ENCODE assay signal across 7 cellular contexts in the genomic region with DNA sequence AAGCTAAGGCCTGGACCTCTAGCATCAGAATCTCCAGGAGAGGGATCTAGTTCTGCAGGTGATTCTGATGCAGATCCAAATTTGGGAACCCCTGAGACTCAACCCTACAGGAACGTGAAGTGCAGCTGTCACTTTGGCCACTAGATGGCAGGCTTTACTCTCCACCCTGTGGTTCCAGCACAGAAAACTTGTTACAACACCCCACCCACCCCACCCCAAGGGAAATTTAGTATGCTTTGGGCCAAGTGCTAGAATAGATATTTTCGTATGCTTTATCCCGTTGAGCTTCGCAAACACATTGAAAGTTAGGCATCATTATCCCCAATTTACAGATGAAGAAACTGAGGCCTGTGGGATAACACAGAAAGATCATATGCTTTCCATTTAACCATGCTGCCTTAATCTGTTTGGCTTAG.
DNase-seq lines count a peak whose midpoint lies in the region; ATAC-seq and TF ChIP-seq lines count a peak whose summit lies in the region.

No MANE protein-coding gene starts in this region.

- 33% methylated on average over 4 of the region's 4 CpGs for WGBS in prostate gland

- H3K27ac Mint-ChIP-seq in activated T-cell treated with anti-CD3 and anti-CD28 coated beads, Interleukin-2, amount 50 U/mL, for 72 hours: no peak overlapping the region

- DNase-seq in GM06990 (ENCODE audit: extremely low read depth, insufficient read length) (peak; percentile 7), NT2/D1 (ENCODE audit: low read depth, low spot score) (peak; percentile 25), germinal center (ENCODE audit: low spot score) (peak; percentile 64), prostate gland (ENCODE audit: low spot score) (peak; percentile 9)
- peak; percentile 42 to 53 for DNase-seq in activated T-cell treated with anti-CD3 and anti-CD28 coated beads, Interleukin-2, amount 50 U/mL, for 72 hours

- intact Hi-C loops in prostate gland (cut with DNase I): loop anchor here (5.0 kb wide), 2 partner anchors 311 to 361 kb away; no protein-coding TSS in a partner anchor

- ATAC-seq in HG02642 (IDR thresholded peaks at IDR 0.05; ENCODE audit: poor library complexity, unreplicated experiment) (peak; percentile 66), HG03439 (IDR thresholded peaks at IDR 0.05; ENCODE audit: unreplicated experiment) (no peak)
- ATAC-seq in activated T-cell treated with anti-CD3 and anti-CD28 coated beads, Interleukin-2, amount 50 U/mL, for 72 hours (replicated peaks in 1 of 2): peak in 1 of 2 donors; percentile 32

- no peak overlapping the region for H3K4me3 Mint-ChIP-seq in activated T-cell treated with anti-CD3 and anti-CD28 coated beads, Interleukin-2, amount 50 U/mL, for 72 hours

- H3K27ac ChIP-seq in prostate gland: no peak overlapping the region

- no peaks in the 10 kb centered on the region for H3K9me3 Mint-ChIP-seq in activated T-cell treated with anti-CD3 and anti-CD28 coated beads, Interleukin-2, amount 50 U/mL, for 72 hours

- TF ChIP-seq CTCF in GM06990 (IDR thresholded peaks at IDR 0.05; ENCODE audit: insufficient read depth, low read length, poor library complexity, severe bottlenecking): peak; percentile 87
- TF ChIP-seq CTCF in prostate gland (IDR thresholded peaks at IDR 0.05): peak; percentile 35 to 75 (median 50)

- H3K9ac ChIP-seq in NT2/D1 (ENCODE audit: insufficient read length, low read depth): no peak overlapping the region

- no peaks in the 10 kb centered on the region for H3K4me1 ChIP-seq in NT2/D1 (ENCODE audit: insufficient read depth, insufficient read length)
- H3K4me1 ChIP-seq in prostate gland (replicated peaks): no peaks in the 10 kb centered on the region

- no peak for TF ChIP-seq POLR2A in prostate gland (IDR thresholded peaks at IDR 0.05)

- H3K36me3 ChIP-seq in GM06990 (ENCODE audit: control insufficient read depth, insufficient read depth, low read length): no peaks in the 10 kb centered on the region
- no peaks in the 10 kb centered on the region for H3K36me3 ChIP-seq in NT2/D1 (ENCODE audit: insufficient read depth, insufficient read length, low read length)
- H3K36me3 ChIP-seq in prostate gland: no peaks in the 10 kb centered on the region

- H3K9me3 ChIP-seq in NT2/D1 (ENCODE audit: insufficient read depth, low read length) (no peaks in the 10 kb centered on the region; the same call in 1 of the 2 replicates), prostate gland (no peaks in the 10 kb centered on the region)

- H3K27me3 ChIP-seq in GM06990 (replicated peaks; ENCODE audit: control insufficient read depth, insufficient read depth, low read length) (peaks cover 1% of the 10 kb centered on the region), NT2/D1 (ENCODE audit: insufficient read depth, insufficient read length) (no peaks in the 10 kb centered on the region), prostate gland (replicated peaks; ENCODE audit: insufficient read depth) (no peaks in the 10 kb centered on the region)

- peaks cover 13% of the 10 kb centered on the region for H3K27me3 Mint-ChIP-seq in activated T-cell treated with anti-CD3 and anti-CD28 coated beads, Interleukin-2, amount 50 U/mL, for 72 hours (ENCODE audit: low read depth)

- H3K36me3 Mint-ChIP-seq in activated T-cell treated with anti-CD3 and anti-CD28 coated beads, Interleukin-2, amount 50 U/mL, for 72 hours (ENCODE audit: insufficient read depth in 2 of 2): no peaks in the 10 kb centered on the region

- no peaks in the 10 kb centered on the region for H3K4me1 Mint-ChIP-seq in activated T-cell treated with anti-CD3 and anti-CD28 coated beads, Interleukin-2, amount 50 U/mL, for 72 hours (ENCODE audit: low read depth)

- H3K4me3 ChIP-seq in GM06990 (replicated peaks; ENCODE audit: low read depth, low read length) (no peak overlapping the region), NT2/D1 (ENCODE audit: insufficient read length, low read depth) (no peak overlapping the region), prostate gland (no peak overlapping the region)

Comparison
In these comparisons a context has a peak if more than half of its experiments do, and no peak if none do; other contexts are left out.
1. DNase-seq: peak in every context shown above with its lines; median percentile 64 in germinal center; 48 in activated T-cell treated with anti-CD3 and anti-CD28 coated beads, Interleukin-2, amount 50 U/mL, for 72 hours; 25 in NT2/D1; 9 in prostate gland; 7 in GM06990.